16 cellular contexts compared by ENCODE assay signal in genomic region chr10:21169271-21169670, GRCh38.
DNase-seq lines count a peak whose midpoint lies in the region; ATAC-seq lines count a peak whose summit lies in the region.
"Had no signal": no experiment of that assay in that cellular context is flagged by ENCODE, and none has a peak within 500 bp of the region (broad histone marks: within the 10 kb centered on the region; RNA-seq: fewer than 3 reads in every experiment).

No MANE protein-coding gene starts in this region.

- no peak overlapping the region for H3K14ac ChIP-seq in trophoblast cell (ENCODE audit: low read length)

- H3K27me3 ChIP-seq in ectodermal cell (ENCODE audit: control insufficient read depth, insufficient read depth, low read length, poor library complexity, severe bottlenecking) (peaks cover 13% of the 10 kb centered on the region), trophoblast cell (ENCODE audit: insufficient read depth, low read length) (peaks cover 3% of the 10 kb centered on the region)

- H2AFZ ChIP-seq in trophoblast cell (ENCODE audit: insufficient read depth, low read length, poor library complexity), result no peak overlapping the region

- H3K27ac ChIP-seq in ectodermal cell (ENCODE audit: insufficient read depth, low read depth, low read length, poor library complexity, severe bottlenecking), result peak overlapping the region; percentile 29
- no peak overlapping the region for H3K27ac ChIP-seq in trophoblast cell (ENCODE audit: low read depth, low read length)
- H3K27ac ChIP-seq: BLaER1 treated with 17β-estradiol and CSF1 and Interleukin-3, amounts not matched to agents 10 nM and 100 nM; SJSA1 had no signal

- no peak overlapping the region for H3K4me2 ChIP-seq in trophoblast cell (ENCODE audit: low read length)
- H3K4me2 ChIP-seq: BLaER1 treated with 17β-estradiol and CSF1 and Interleukin-3, amounts not matched to agents 10 nM and 100 nM had no signal

- ATAC-seq in activated CD8-positive, alpha-beta memory T cell treated with anti-CD3 and anti-CD28 coated beads, Interleukin-2, amount 10 ng/mL, durations not matched to agents 7 days and 5 days, result no peak

- no peak overlapping the region for H3K4me3 Mint-ChIP-seq in activated CD8-positive, alpha-beta memory T cell treated with anti-CD3 and anti-CD28 coated beads, Interleukin-2, amount 10 ng/mL, durations not matched to agents 7 days and 5 days

- H3K9me3 ChIP-seq in ectodermal cell (ENCODE audit: control insufficient read depth, low read length) (no peaks in the 10 kb centered on the region), trophoblast cell (ENCODE audit: insufficient read depth, low read depth, low read length) (peaks cover 2% of the 10 kb centered on the region)

- peak; percentile 13 for DNase-seq in Daoy (ENCODE audit: low read depth)
- DNase-seq in NCI-H146 treated with DMSO at 0.1 percent for 48 hours (lab: John Stamatoyannopoulos, UW; ENCODE audit: unreplicated experiment), result peak; percentile 79
- DNase-seq in trophoblast cell, result peak; percentile 80 to 85
- no peak for DNase-seq in occipital lobe (lab: John Stamatoyannopoulos, UW)
- no peak for DNase-seq in activated effector memory CD4-positive, alpha-beta T cell treated with Interleukin-2 at 50 U/mL for 16 hours
- DNase-seq in activated CD8-positive, alpha-beta memory T cell treated with anti-CD3 and anti-CD28 coated beads, Interleukin-2, amount 10 ng/mL, durations not matched to agents 7 days and 5 days, result no peak
- DNase-seq: KBM-7; NCI-H1048; NCI-H1694 treated with DMSO at 0.1 percent for 48 hours; NCI-H2107; NCI-H526 treated with DMSO at 0.1 percent for 48 hours; NK-92 treated with Interleukin-12 subunit alpha and Interleukin-12 subunit beta, amount 100 ng/mL, for 24 hours; OCI-M1 had no signal

- CTCF ChIA-PET in activated CD8-positive, alpha-beta memory T cell treated with anti-CD3 and anti-CD28 coated beads, Interleukin-2, amount 10 ng/mL, durations not matched to agents 7 days and 5 days (lab: Charles Lee), result no interaction called here

- H4K8ac ChIP-seq in trophoblast cell (ENCODE audit: low read depth, low read length), result no peak overlapping the region

- H3K36me3 Mint-ChIP-seq in activated CD8-positive, alpha-beta memory T cell treated with anti-CD3 and anti-CD28 coated beads, Interleukin-2, amount 10 ng/mL, durations not matched to agents 7 days and 5 days, result peaks cover 2% of the 10 kb centered on the region

- no peak overlapping the region for H3K27ac Mint-ChIP-seq in activated CD8-positive, alpha-beta memory T cell treated with anti-CD3 and anti-CD28 coated beads, Interleukin-2, amount 10 ng/mL, durations not matched to agents 7 days and 5 days

- no peak overlapping the region for H2BK12ac ChIP-seq in trophoblast cell (ENCODE audit: low read length)

- H4K12ac ChIP-seq in trophoblast cell (ENCODE audit: low read depth, low read length), result no peak overlapping the region

- peaks cover 2% of the 10 kb centered on the region for H3K4me1 Mint-ChIP-seq in activated CD8-positive, alpha-beta memory T cell treated with anti-CD3 and anti-CD28 coated beads, Interleukin-2, amount 10 ng/mL, durations not matched to agents 7 days and 5 days

- H3K4me3 ChIP-seq in ectodermal cell (ENCODE audit: insufficient read depth, low read depth, low read length) (no peak overlapping the region), trophoblast cell (ENCODE audit: low read depth, low read length) (no peak overlapping the region)
- H3K4me3 ChIP-seq: BLaER1 treated with 17β-estradiol and CSF1 and Interleukin-3, amounts not matched to agents 10 nM and 100 nM; SJSA1 had no signal

- H3K9me3 Mint-ChIP-seq in activated CD8-positive, alpha-beta memory T cell treated with anti-CD3 and anti-CD28 coated beads, Interleukin-2, amount 10 ng/mL, durations not matched to agents 7 days and 5 days (ENCODE audit: low read depth), result no peaks in the 10 kb centered on the region

- H3K4ac ChIP-seq in trophoblast cell (ENCODE audit: low read depth, low read length), result no peak overlapping the region

- H3K4me1 ChIP-seq in ectodermal cell (ENCODE audit: control insufficient read depth, insufficient read depth, low read length) (peaks cover 25% of the 10 kb centered on the region), trophoblast cell (ENCODE audit: control insufficient read depth in 1 of 2, insufficient read depth in 2 of 2, low read length in 2 of 2) (peaks cover 0 to 4% of the 10 kb centered on the region in 2 experiments)
- H3K4me1 ChIP-seq: BLaER1 treated with 17β-estradiol and CSF1 and Interleukin-3, amounts not matched to agents 10 nM and 100 nM had no signal

- peaks cover 6% of the 10 kb centered on the region for H3K79me2 ChIP-seq in trophoblast cell (ENCODE audit: control insufficient read depth, insufficient read depth, low read length, poor library complexity)

- H3K36me3 ChIP-seq in ectodermal cell (ENCODE audit: control insufficient read depth, insufficient read depth, low read length) (peaks cover 5% of the 10 kb centered on the region), trophoblast cell (ENCODE audit: control insufficient read depth in 1 of 2, insufficient read depth in 2 of 2, low read length in 2 of 2) (peaks cover 0 to 3% of the 10 kb centered on the region in 2 experiments)
- H3K36me3 ChIP-seq: BLaER1 treated with 17β-estradiol and CSF1 and Interleukin-3, amounts not matched to agents 10 nM and 100 nM; SJSA1 had no signal

- H3K9ac ChIP-seq in trophoblast cell (ENCODE audit: low read length), result no peak overlapping the region
- H3K9ac ChIP-seq: BLaER1 treated with 17β-estradiol and CSF1 and Interleukin-3, amounts not matched to agents 10 nM and 100 nM had no signal

- H3K79me1 ChIP-seq in trophoblast cell (ENCODE audit: low read length), result peaks cover 9% of the 10 kb centered on the region

- H3K18ac ChIP-seq in trophoblast cell (ENCODE audit: low read length), result no peak overlapping the region

- no peak overlapping the region for H2BK120ac ChIP-seq in trophoblast cell (ENCODE audit: insufficient read depth, low read length, poor library complexity)

- WGBS in ectodermal cell, 2 experiments, result 63 to 76% methylated on average over 4 of the region's 4 CpGs
- no CpG with 5 or more reads among the region's 4 CpGs for WGBS in trophoblast cell (ENCODE audit: extremely low coverage, insufficient coverage, insufficient read length)

- no peak overlapping the region for H2AK5ac ChIP-seq in trophoblast cell (ENCODE audit: low read length)

- no peak overlapping the region for H2BK5ac ChIP-seq in trophoblast cell (ENCODE audit: low read depth, low read length, poor library complexity)

- H3K27me3 Mint-ChIP-seq in activated CD8-positive, alpha-beta memory T cell treated with anti-CD3 and anti-CD28 coated beads, Interleukin-2, amount 10 ng/mL, durations not matched to agents 7 days and 5 days, result peaks cover 28% of the 10 kb centered on the region

- no peak overlapping the region for H3K23ac ChIP-seq in trophoblast cell (ENCODE audit: low read length)

- no peak overlapping the region for H4K91ac ChIP-seq in trophoblast cell (ENCODE audit: low read depth, low read length)

Comparison
In these comparisons a context has a peak if more than half of its experiments do, and no peak if none do; other contexts are left out.
1. DNase-seq: peak in Daoy (single experiment), NCI-H146 treated with DMSO at 0.1 percent for 48 hours (single experiment) and trophoblast cell (2 of 2); none in occipital lobe (single experiment), activated effector memory CD4-positive, alpha-beta T cell treated with Interleukin-2 at 50 U/mL for 16 hours (single experiment) and activated CD8-positive, alpha-beta memory T cell treated with anti-CD3 and anti-CD28 coated beads, Interleukin-2, amount 10 ng/mL, durations not matched to agents 7 days and 5 days (single experiment).